In genomic region chr11:64545605-64546004, GRCh38 we compare ENCODE assay signal across 16 cellular contexts. TPM values are rescaled to one million over a fixed set of nuclear protein-coding genes. Genes with fewer than 3 reads are reported as not detected.
DNase-seq lines count a peak whose midpoint lies in the region; ATAC-seq and TF ChIP-seq lines count a peak whose summit lies in the region.
"Had no signal": no experiment of that assay in that cellular context is flagged by ENCODE, and none has a peak within 500 bp of the region (broad histone marks: within the 10 kb centered on the region; RNA-seq: fewer than 3 reads in every experiment).

No MANE protein-coding gene starts in this region.

- no peaks in the 10 kb centered on the region for H3F3A ChIP-seq in PC-9 (ENCODE audit: insufficient read depth, low read depth)

- H3K23ac ChIP-seq in trophoblast cell (ENCODE audit: low read length) = no peak overlapping the region

- no peak overlapping the region for H3K18ac ChIP-seq in trophoblast cell (ENCODE audit: low read length)

- no peaks in the 10 kb centered on the region for H3K36me3 ChIP-seq in PC-9 (ENCODE audit: low read depth)
- no peaks in the 10 kb centered on the region for H3K36me3 ChIP-seq in trophoblast cell (ENCODE audit: control insufficient read depth in 1 of 2, insufficient read depth in 2 of 2, low read length in 2 of 2)
- H3K36me3 ChIP-seq: pancreas had no signal

- H3K4me1 ChIP-seq in PC-9 (replicated peaks; ENCODE audit: insufficient read depth) = peaks cover 20% of the 10 kb centered on the region
- no peaks in the 10 kb centered on the region for H3K4me1 ChIP-seq in trophoblast cell (ENCODE audit: control insufficient read depth in 1 of 2, insufficient read depth in 2 of 2, low read length in 2 of 2)
- H3K4me1 ChIP-seq: pancreas had no signal

- intact Hi-C loops in PC-9 (cut with micrococcal nuclease; ENCODE audit: unreplicated experiment) = no loop called here

- H3K4me2 ChIP-seq in PC-9 (peak overlapping the region; percentile 37), trophoblast cell (ENCODE audit: low read length) (no peak overlapping the region)
- H3K4me2 ChIP-seq: hepatocyte had no signal

- DNase-seq in EL = peak; percentile 97
- DNase-seq in PC-9 = peak; percentile 83 to 94
- peak; percentile 26 for DNase-seq in epidermal melanocyte (ENCODE audit: insufficient read length, low spot score)
- DNase-seq in trophoblast cell = peak; percentile 83
- DNase-seq in UCSD-AML1 (lab: John Stamatoyannopoulos, UW; ENCODE audit: unreplicated experiment) = no peak
- DNase-seq: activated CD4-positive, alpha-beta T cell treated with anti-CD3 and anti-CD28 coated beads, Interleukin-2, amount 50 U/mL, for 4 hours; activated gamma-delta T cell treated with Interleukin-2 at 50 U/mL for 16 hours; COR-L47 had no signal

- H2AFZ ChIP-seq in PC-9 (no peak overlapping the region), trophoblast cell (ENCODE audit: insufficient read depth, low read length, poor library complexity) (no peak overlapping the region)
- H2AFZ ChIP-seq: hepatocyte had no signal

- no peak for TF ChIP-seq CTCF in PC-9 (conservative IDR thresholded peaks at IDR 0.05)

- no peak overlapping the region for H4K8ac ChIP-seq in trophoblast cell (ENCODE audit: low read depth, low read length)

- no CpG with 5 or more reads among the region's 15 CpGs for WGBS in trophoblast cell (ENCODE audit: extremely low coverage, insufficient coverage, insufficient read length)

- H4K91ac ChIP-seq in trophoblast cell (ENCODE audit: low read depth, low read length) = no peak overlapping the region

- H2BK12ac ChIP-seq in trophoblast cell (ENCODE audit: low read length) = no peak overlapping the region

- POLR2A ChIA-PET in PC-9 (lab: Charles Lee; ENCODE audit: unreplicated experiment) = interaction anchor here (0.6 kb wide), 1 partner anchor 170 kb away, joined by 3 read pairs; no protein-coding TSS in a partner anchor

- no peaks in the 10 kb centered on the region for H3K27me3 ChIP-seq in PC-9 (ENCODE audit: insufficient read depth, low read depth)
- no peaks in the 10 kb centered on the region for H3K27me3 ChIP-seq in trophoblast cell (ENCODE audit: insufficient read depth, low read length)
- H3K27me3 ChIP-seq: hepatocyte, pancreas had no signal

- CTCF ChIA-PET in PC-9 (lab: Charles Lee) = no interaction called here

- H3K4ac ChIP-seq in trophoblast cell (ENCODE audit: low read depth, low read length) = no peak overlapping the region

- no peak overlapping the region for H2BK5ac ChIP-seq in trophoblast cell (ENCODE audit: low read depth, low read length, poor library complexity)

- H2AK5ac ChIP-seq in trophoblast cell (ENCODE audit: low read length) = no peak overlapping the region

- H3K27ac ChIP-seq in PC-9 = no peak overlapping the region
- no peak overlapping the region for H3K27ac ChIP-seq in trophoblast cell (ENCODE audit: low read depth, low read length)
- H3K27ac ChIP-seq: hepatocyte, pancreas had no signal

- H4K12ac ChIP-seq in trophoblast cell (ENCODE audit: low read depth, low read length) = no peak overlapping the region

- H4K20me1 ChIP-seq in PC-9 (ENCODE audit: insufficient read depth) = no peaks in the 10 kb centered on the region

- no TSS peak for BruUV-seq in PC-9 (replicated peaks; lab: Mats Ljungman, UMichigan)

- H3K79me2 ChIP-seq in PC-9 (ENCODE audit: low read depth) = no peaks in the 10 kb centered on the region
- H3K79me2 ChIP-seq in trophoblast cell (ENCODE audit: control insufficient read depth, insufficient read depth, low read length, poor library complexity) = no peaks in the 10 kb centered on the region
- H3K79me2 ChIP-seq: hepatocyte had no signal

- H3K4me3 ChIP-seq in PC-9 = no peak overlapping the region
- no peak overlapping the region for H3K4me3 ChIP-seq in trophoblast cell (ENCODE audit: low read depth, low read length)
- H3K4me3 ChIP-seq: GM12878, hepatocyte, pancreas had no signal

- ATAC-seq in GM18873 (IDR thresholded peaks at IDR 0.05; ENCODE audit: low FRiP score, unreplicated experiment) (no peak), HG03520 (IDR thresholded peaks at IDR 0.05; ENCODE audit: unreplicated experiment) (no peak), GM19324 (IDR thresholded peaks at IDR 0.05; ENCODE audit: low FRiP score, unreplicated experiment) (no peak)
- ATAC-seq: GM12878; pancreas; stimulated activated effector memory CD8-positive, alpha-beta T cell treated with anti-CD3 and anti-CD28 coated beads, Interleukin-12 subunit alpha, Interleukin-12 subunit beta, amount 100 ng/mL, for 72 hours had no signal

- H3K9ac ChIP-seq in trophoblast cell (ENCODE audit: low read length) = no peak overlapping the region

- no peaks in the 10 kb centered on the region for H3K9me2 ChIP-seq in PC-9 (ENCODE audit: insufficient read depth)

- H3K79me1 ChIP-seq in trophoblast cell (ENCODE audit: low read length) = peaks cover 7% of the 10 kb centered on the region

- no peaks in the 10 kb centered on the region for H3K9me3 ChIP-seq in PC-9 (ENCODE audit: insufficient read depth, low read depth)
- peaks cover 7% of the 10 kb centered on the region for H3K9me3 ChIP-seq in trophoblast cell (ENCODE audit: insufficient read depth, low read depth, low read length)
- H3K9me3 ChIP-seq: pancreas had no signal

- no peak overlapping the region for H2BK120ac ChIP-seq in trophoblast cell (ENCODE audit: insufficient read depth, low read length, poor library complexity)

- H3K14ac ChIP-seq in trophoblast cell (ENCODE audit: low read length) = no peak overlapping the region

RNA-seq across cellular contexts. Expression of gene SLC22A11, which starts 10.1 kb away (rescaled TPM):
- total RNA-seq in PC-9 (2021) = 0.41 and 1.1 TPM in 2 replicates
- polyA plus RNA-seq in trophoblast cell (2013) = 50.0 and 52.1 TPM in 2 replicates
- total RNA-seq: GM12878, mesenteric fat pad had no signal

RNA-seq across cellular contexts. Expression of gene SLC22A12, which starts 45.4 kb away (rescaled TPM):
- not detected in 2 replicates for total RNA-seq in PC-9 (2021)
- not detected in 2 replicates for polyA plus RNA-seq in trophoblast cell (2013)
- total RNA-seq: GM12878, hepatocyte, pancreas had no signal
- polyA plus RNA-seq: GM12878, pancreas had no signal
